8 cellular contexts compared by ENCODE assay signal in the genomic region with DNA sequence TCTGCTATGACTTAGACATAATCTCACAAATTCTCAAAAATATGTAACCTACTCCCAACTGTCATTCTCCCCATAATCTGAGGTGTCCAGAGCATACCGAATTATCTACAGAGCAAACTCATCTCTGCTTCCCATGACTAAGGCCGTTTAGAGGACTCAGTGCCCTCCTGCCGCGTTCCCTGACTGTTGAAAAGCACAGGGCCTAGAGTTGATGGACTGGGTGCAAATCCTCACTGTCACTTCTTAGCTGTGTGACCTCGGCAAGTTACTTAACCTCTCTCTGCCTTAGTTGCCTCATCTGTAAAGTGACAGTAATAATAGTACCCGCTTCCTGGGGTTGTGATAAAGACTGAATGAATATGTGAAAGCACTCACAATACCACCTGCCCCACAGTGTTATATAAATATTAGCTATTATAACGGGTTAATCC. TPM values are rescaled to one million over a fixed set of nuclear protein-coding genes. Genes with fewer than 3 reads are reported as not detected.
DNase-seq lines count a peak whose midpoint lies in the region; ATAC-seq and TF ChIP-seq lines count a peak whose summit lies in the region.

No MANE protein-coding gene starts in this region.

- H3K9me3 ChIP-seq in AG04450 (ENCODE audit: control insufficient read depth, insufficient read depth, low read length) (no peaks in the 10 kb centered on the region; the same call in 1 of the 2 replicates), HUES48 (ENCODE audit: control insufficient read depth, insufficient read depth, low read length) (no peaks in the 10 kb centered on the region), muscle layer of colon (ENCODE audit: low read length) (no peaks in the 10 kb centered on the region)

- H3K4me1 ChIP-seq in HUES48 (ENCODE audit: control insufficient read depth, insufficient read depth, low read length) (peaks cover 62% of the 10 kb centered on the region), muscle layer of colon (ENCODE audit: insufficient read depth, low read length) (peaks cover 9% of the 10 kb centered on the region)

- in situ Hi-C loops in astrocyte of the spinal cord (cut with HindIII; ENCODE audit: low sequenced_read_pairs), result no loop called here

- DNase-seq in AG04450 (ENCODE audit: low read depth, low spot score) (no peak), astrocyte of the spinal cord (ENCODE audit: low read depth, low spot score) (peak; percentile 46)

- ATAC-seq in GM21528 (IDR thresholded peaks at IDR 0.05; ENCODE audit: low FRiP score, unreplicated experiment) (no peak), HG02884 (IDR thresholded peaks at IDR 0.05; ENCODE audit: unreplicated experiment) (no peak), HG03159 (IDR thresholded peaks at IDR 0.05; ENCODE audit: unreplicated experiment) (no peak), HG02981 (IDR thresholded peaks at IDR 0.05; ENCODE audit: unreplicated experiment) (no peak)

- H3K9ac ChIP-seq in HUES48 (ENCODE audit: low read depth, low read length) (no peak overlapping the region), muscle layer of colon (ENCODE audit: low read length) (peak overlapping the region; percentile 61)

- CTCF ChIA-PET in AG04450 (lab: Charles Lee), result interaction anchor here (0.9 to 3.2 kb wide), 6 partner anchors 35 to 89 kb away, joined by 4 to 24 read pairs (median 6); no protein-coding TSS in a partner anchor

- H3K27ac ChIP-seq in AG04450 (ENCODE audit: low read depth, low read length) (no peak overlapping the region), HUES48 (ENCODE audit: low read depth, low read length) (peak overlapping the region; percentile 97), muscle layer of colon (ENCODE audit: low read depth, low read length) (peak overlapping the region; percentile 76)

- POLR2A ChIA-PET in AG04450 (lab: Yijun Ruan, JAX), result interaction anchor here (0.6 to 1.4 kb wide), 5 partner anchors 47 to 153 kb away, joined by 3 to 6 read pairs (median 6); no protein-coding TSS in a partner anchor

- TF ChIP-seq CTCF in AG04450 (IDR thresholded peaks at IDR 0.05; ENCODE audit: low read depth, low read length) (no peak), astrocyte of the spinal cord (IDR thresholded peaks at IDR 0.05; ENCODE audit: low read depth, low read length) (no peak)

- peak overlapping the region; percentile 71 for H3K4me3 ChIP-seq in AG04450 (ENCODE audit: low read depth, low read length)
- peak overlapping the region; percentile 79 for H3K4me3 ChIP-seq in HUES48 (ENCODE audit: low read depth, low read length)
- H3K4me3 ChIP-seq in astrocyte of the spinal cord (ENCODE audit: low read depth, low read length), result peak overlapping the region; percentile 61
- peak overlapping the region; percentile 72 to 76 for H3K4me3 ChIP-seq in muscle layer of colon (ENCODE audit: low read depth in 1 of 2, low read length in 2 of 2)

- H3K36me3 ChIP-seq in HUES48 (ENCODE audit: control insufficient read depth, insufficient read depth, low read length), result no peaks in the 10 kb centered on the region
- H3K36me3 ChIP-seq in muscle layer of colon (ENCODE audit: insufficient read depth, low read length), result no peaks in the 10 kb centered on the region

- H3K27me3 ChIP-seq in AG04450 (ENCODE audit: control insufficient read depth, insufficient read depth, low read length) (no peaks in the 10 kb centered on the region), HUES48 (ENCODE audit: control insufficient read depth, insufficient read depth, low read length) (no peaks in the 10 kb centered on the region), muscle layer of colon (ENCODE audit: control insufficient read depth in 1 of 2, insufficient read depth in 2 of 2, low read length in 2 of 2) (no peaks in the 10 kb centered on the region)

RNA-seq across cellular contexts. Expression of gene TUBB2A, which starts 4.7 kb away (rescaled TPM):
- 111 and 138 TPM in 2 replicates for polyA plus RNA-seq in AG04450 (2011; rRNA removed)
- polyA minus RNA-seq in AG04450 (2011; rRNA and poly(A)+ RNA removed), result 118 and 150 TPM in 2 replicates

RNA-seq across cellular contexts. Expression of gene BPHL, which starts 43.6 kb away (rescaled TPM):
- 21.0 and 24.4 TPM in 2 replicates for polyA plus RNA-seq in AG04450 (2011; rRNA removed)
- polyA minus RNA-seq in AG04450 (2011; rRNA and poly(A)+ RNA removed), result 9.5 and 9.8 TPM in 2 replicates
